In genomic region chr12:46390304-46390703, GRCh38 we compare ENCODE assay signal across 11 cellular contexts. TPM values are rescaled to one million over a fixed set of nuclear protein-coding genes. Genes with fewer than 3 reads are reported as not detected.
DNase-seq lines count a peak whose midpoint lies in the region; ATAC-seq, FAIRE-seq and TF ChIP-seq lines count a peak whose summit lies in the region.
"Had no signal": no experiment of that assay in that cellular context is flagged by ENCODE, and none has a peak within 500 bp of the region (broad histone marks: within the 10 kb centered on the region; RNA-seq: fewer than 3 reads in every experiment).

No MANE protein-coding gene starts in this region.

- no peaks in the 10 kb centered on the region for H3K9me1 ChIP-seq in endothelial cell of umbilical vein (replicated peaks; ENCODE audit: control insufficient read depth, extremely low read depth, insufficient read depth, low read length)

- H3K4me3 ChIP-seq in MM.1S (ENCODE audit: low read length), result peak overlapping the region; percentile 27
- no peak overlapping the region for H3K4me3 ChIP-seq in endothelial cell of umbilical vein (replicated peaks in 1 of 3; ENCODE audit: insufficient read depth in 1 of 3, low read depth in 1 of 3, low read length in 3 of 3)
- H3K4me3 ChIP-seq in small intestine (ENCODE audit: low read depth in 1 of 2, low read length in 2 of 2), result no peak overlapping the region

- no peaks in the 10 kb centered on the region for H3K36me3 Mint-ChIP-seq in glutamatergic neuron (ENCODE audit: unreplicated experiment)

- H3K9ac ChIP-seq in MM.1S (ENCODE audit: low read length) (peak overlapping the region; percentile 48), endothelial cell of umbilical vein (replicated peaks; ENCODE audit: extremely low read depth, insufficient read depth, low read length) (no peak overlapping the region)

- H3K27ac ChIP-seq in MM.1S (ENCODE audit: low read length), result peak overlapping the region; percentile 69
- H3K27ac ChIP-seq in endothelial cell of umbilical vein (ENCODE audit: insufficient read depth, low read depth, low read length), result peak overlapping the region; percentile 29
- peak overlapping the region in 1 of 2 donors; percentile 66 for H3K27ac ChIP-seq in small intestine (ENCODE audit: low read depth in 1 of 2, low read length in 1 of 2)

- H3K36me3 ChIP-seq in MM.1S (replicated peaks; ENCODE audit: insufficient read depth, low read length), result no peaks in the 10 kb centered on the region
- H3K36me3 ChIP-seq in endothelial cell of umbilical vein (ENCODE audit: control insufficient read depth in 2 of 2, extremely low read depth in 1 of 2, insufficient read depth in 2 of 2, low read length in 2 of 2), result no peaks in the 10 kb centered on the region
- H3K36me3 ChIP-seq in small intestine (ENCODE audit: control insufficient read depth in 2 of 2, insufficient read depth in 2 of 2, low read length in 2 of 2), result no peaks in the 10 kb centered on the region

- CTCF ChIA-PET in endothelial cell of umbilical vein (lab: Charles Lee), result interaction anchor here (3.2 kb wide), 1 partner anchor 12 kb away, joined by 11 read pairs; no protein-coding TSS in a partner anchor

- 12 to 45% (median 13%) methylated on average over 1 of the region's 1 CpG for WGBS in small intestine, 3 donors

- ATAC-seq in HG02840 (IDR thresholded peaks at IDR 0.05; ENCODE audit: low FRiP score, unreplicated experiment) (no peak), HG03139 (IDR thresholded peaks at IDR 0.05; ENCODE audit: unreplicated experiment) (no peak)

- H4K20me1 ChIP-seq in MM.1S (ENCODE audit: insufficient read depth, low read length), result no peaks in the 10 kb centered on the region
- H4K20me1 ChIP-seq in endothelial cell of umbilical vein (replicated peaks; ENCODE audit: control insufficient read depth, extremely low read depth, insufficient read depth, low read length), result no peaks in the 10 kb centered on the region

- peak overlapping the region; percentile 20; the same call in 1 of the 2 replicates for H2AFZ ChIP-seq in MM.1S (ENCODE audit: low read length)
- H2AFZ ChIP-seq in endothelial cell of umbilical vein (ENCODE audit: low read depth, low read length), result peak overlapping the region; percentile 53

- H3K79me2 ChIP-seq in MM.1S (ENCODE audit: low read length) (peaks cover 5% of the 10 kb centered on the region), endothelial cell of umbilical vein (ENCODE audit: control insufficient read depth, insufficient read depth, low read length) (peaks cover 3% of the 10 kb centered on the region)

- peaks cover 77% of the 10 kb centered on the region for H3K4me1 ChIP-seq in MM.1S (ENCODE audit: low read length)
- peaks cover 53% of the 10 kb centered on the region for H3K4me1 ChIP-seq in endothelial cell of umbilical vein (ENCODE audit: control insufficient read depth, extremely low read depth, insufficient read depth, low read length)
- H3K4me1 ChIP-seq in small intestine (ENCODE audit: control insufficient read depth in 2 of 2, insufficient read depth in 1 of 2, low read depth in 1 of 2, low read length in 1 of 2), result peaks cover 3 to 15% of the 10 kb centered on the region in 2 donors

- no peaks in the 10 kb centered on the region for H3K9me2 ChIP-seq in MM.1S (replicated peaks; ENCODE audit: insufficient read depth, low read length)

- H3K27me3 ChIP-seq in MM.1S (replicated peaks; ENCODE audit: insufficient read depth, low read length), result no peaks in the 10 kb centered on the region
- no peaks in the 10 kb centered on the region for H3K27me3 ChIP-seq in endothelial cell of umbilical vein (ENCODE audit: control insufficient read depth in 2 of 2, insufficient read depth in 2 of 2, low read length in 2 of 2)
- H3K27me3 ChIP-seq in small intestine (ENCODE audit: control insufficient read depth in 2 of 2, insufficient read depth in 2 of 2, low read length in 2 of 2), result no peaks in the 10 kb centered on the region

- TF ChIP-seq CTCF in MM.1S (IDR thresholded peaks at IDR 0.05; ENCODE audit: low read length), result no peak
- TF ChIP-seq CTCF in endothelial cell of umbilical vein (IDR thresholded peaks at IDR 0.05; ENCODE audit: extremely low read depth in 1 of 2, insufficient read depth in 1 of 2, low read depth in 1 of 2, low read length in 2 of 2), result no peak
- no peak for TF ChIP-seq CTCF in glutamatergic neuron (IDR thresholded peaks at IDR 0.05; ENCODE audit: partially characterized antibody, unreplicated experiment)

- TF ChIP-seq POLR2A in GM12891 (IDR thresholded peaks at IDR 0.05; ENCODE audit: low read depth, low read length) (no peak), endothelial cell of umbilical vein (IDR thresholded peaks at IDR 0.05; ENCODE audit: low read depth, low read length) (no peak)

- no peaks in the 10 kb centered on the region for H3K27me3 Mint-ChIP-seq in glutamatergic neuron (ENCODE audit: unreplicated experiment)

- no peak for DNase-seq in GM12891 (ENCODE audit: insufficient read length, low spot score)
- DNase-seq in MM.1S, result peak; percentile 42
- no peak for DNase-seq in endothelial cell of umbilical vein (ENCODE audit: low read depth, low spot score)
- DNase-seq in small intestine, result peak; percentile 67
- no peak for DNase-seq in glutamatergic neuron
- no peak for DNase-seq in hepatic stellate cell (ENCODE audit: low spot score)
- DNase-seq: amygdala, DMS 273 treated with DMSO at 0.1 percent for 48 hours, NCI-H2107 had no signal

- POLR2A ChIA-PET in endothelial cell of umbilical vein (lab: Charles Lee), result no interaction called here

- no peak overlapping the region for H3K27ac Mint-ChIP-seq in glutamatergic neuron (ENCODE audit: unreplicated experiment)

- peak; percentile 31 for FAIRE-seq in GM12891 (lab: Jason Lieb, UNC)
- FAIRE-seq in endothelial cell of umbilical vein (lab: Jason Lieb, UNC), result peak; percentile 52
- no peak for FAIRE-seq in small intestine (lab: Jason Lieb, UNC)

- dilution Hi-C loops in endothelial cell of umbilical vein (cut with MboI; ENCODE audit: extremely low pct_ligation_motif_present, low sequenced_read_pairs), result no loop called here

- H3K9me3 Mint-ChIP-seq in glutamatergic neuron (ENCODE audit: unreplicated experiment), result no peaks in the 10 kb centered on the region

- intact Hi-C loops in endothelial cell of umbilical vein (cut with micrococcal nuclease), result no loop called here

- BruUV-seq in endothelial cell of umbilical vein (replicated peaks; lab: Mats Ljungman, UMichigan), result no TSS peak

- H3F3A ChIP-seq in MM.1S (ENCODE audit: insufficient read depth, low read length), result peaks cover 44% of the 10 kb centered on the region

- H3K4me3 Mint-ChIP-seq in glutamatergic neuron (ENCODE audit: unreplicated experiment), result no peak overlapping the region

- H3K4me1 Mint-ChIP-seq in glutamatergic neuron (ENCODE audit: low read depth, unreplicated experiment), result peaks cover 27% of the 10 kb centered on the region

- H3K9me3 ChIP-seq in MM.1S (replicated peaks; ENCODE audit: insufficient read depth, low read length) (no peaks in the 10 kb centered on the region), endothelial cell of umbilical vein (replicated peaks; ENCODE audit: control insufficient read depth, insufficient read depth, low read length) (no peaks in the 10 kb centered on the region), small intestine (ENCODE audit: control insufficient read depth, low read depth) (no peaks in the 10 kb centered on the region)

- H3K4me2 ChIP-seq in MM.1S (ENCODE audit: low read depth, low read length) (peak overlapping the region; percentile 79), endothelial cell of umbilical vein (ENCODE audit: insufficient read depth, low read length) (peak overlapping the region; percentile 33)

TF ChIP-seq in GM12891, 5 proteins besides CTCF, POLR2A, EP300 and RAD21:
- peak; percentile 78 for TF ChIP-seq SPI1 (IDR thresholded peaks at IDR 0.05; ENCODE audit: low read depth, low read length)
- no peak for TF ChIP-seq POLR2AphosphoS5 (IDR thresholded peaks at IDR 0.05; ENCODE audit: low read depth, low read length)

TF ChIP-seq in endothelial cell of umbilical vein, 7 proteins besides CTCF, POLR2A, EP300 and RAD21:
- TF ChIP-seq EZH2 (IDR thresholded peaks at IDR 0.05; ENCODE audit: borderline replicate concordance, low read depth, low read length, severe bottlenecking) (no peak), POLR2AphosphoS5 (IDR thresholded peaks at IDR 0.05; ENCODE audit: insufficient read depth, low read depth, low read length) (no peak), JUN (IDR thresholded peaks at IDR 0.05; ENCODE audit: borderline replicate concordance, insufficient read depth, insufficient read length, low read depth) (no peak), GATA2 (IDR thresholded peaks at IDR 0.05; ENCODE audit: insufficient read depth, insufficient read length, low read depth, low read length) (no peak), FOS (IDR thresholded peaks at IDR 0.05; ENCODE audit: borderline replicate concordance, insufficient read depth, low read length) (no peak), MYC (IDR thresholded peaks at IDR 0.05; ENCODE audit: low read depth, low read length) (no peak)
- TF ChIP-seq, protein P1, sequence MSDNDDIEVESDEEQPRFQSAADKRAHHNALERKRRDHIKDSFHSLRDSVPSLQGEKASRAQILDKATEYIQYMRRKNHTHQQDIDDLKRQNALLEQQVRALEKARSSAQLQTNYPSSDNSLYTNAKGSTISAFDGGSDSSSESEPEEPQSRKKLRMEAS (IDR thresholded peaks at IDR 0.05; ENCODE audit: insufficient read depth, insufficient read length), result no peak

RNA-seq across cellular contexts. Expression of gene SLC38A2, which starts 17.7 kb away (rescaled TPM):
- 31.8 TPM for polyA plus RNA-seq in GM12891 (2012; ENCODE audit: low read depth, missing spikeins)
- total RNA-seq in endothelial cell of umbilical vein (427 and 459 TPM in 2 replicates), glutamatergic neuron (ENCODE audit: unreplicated experiment) (262 TPM)
- polyA plus RNA-seq in endothelial cell of umbilical vein (263 and 267 TPM in 2 replicates), small intestine (10 to 100 TPM; 27.8 to 69.4 (median 32.9) TPM)
- polyA plus RNA-seq in endothelial cell of umbilical vein (2011; cell fraction: cytosol; rRNA removed), result 96.2 and 111 TPM in 2 replicates
- polyA plus RNA-seq in endothelial cell of umbilical vein (2011; cell fraction: nucleus; rRNA removed), result 800 and 825 TPM in 2 replicates
- polyA plus RNA-seq in endothelial cell of umbilical vein (2012), result 442 and 473 TPM in 2 replicates
- polyA minus RNA-seq in endothelial cell of umbilical vein, result 496 and 527 TPM in 2 replicates
- 275 TPM for polyA minus RNA-seq in endothelial cell of umbilical vein (2011; cell fraction: cytosol; rRNA and poly(A)+ RNA removed)
- 1,147 and 1,325 TPM in 2 replicates for polyA minus RNA-seq in endothelial cell of umbilical vein (2011; cell fraction: nucleus; rRNA and poly(A)+ RNA removed)

Comparison
In these comparisons a context has a peak if more than half of its experiments do, and no peak if none do; other contexts are left out.
1. DNase-seq: peak in MM.1S (single experiment) and small intestine (single experiment); none in GM12891 (single experiment), endothelial cell of umbilical vein (single experiment), glutamatergic neuron (single experiment) and hepatic stellate cell (single experiment).